1 cellular context compared by ENCODE assay signal in genomic region chr1:234960722-234961467, GRCh38.
TF ChIP-seq lines count a peak whose summit lies in the region.

No MANE protein-coding gene starts in this region.

TF ChIP-seq in HepG2, 621 proteins besides CTCF, POLR2A, EP300 and RAD21 (continued from another document and continues in another):
- TF ChIP-seq UBTF (CRISPR knock-in tag; IDR thresholded peaks at IDR 0.05) (peak; percentile 56), HIC2 (CRISPR knock-in tag; IDR thresholded peaks at IDR 0.05; ENCODE audit: low read depth) (peak; percentile 97), MYPOP (CRISPR knock-in tag; IDR thresholded peaks at IDR 0.05) (peak; percentile 33), PAWR (CRISPR knock-in tag; IDR thresholded peaks at IDR 0.05; ENCODE audit: borderline replicate concordance) (0 out of 2 replicates have a peak, but pooled peaks have one; percentile 28), RCOR2 (CRISPR knock-in tag; IDR thresholded peaks at IDR 0.05) (peak; percentile 28; the same call in 1 of the 2 replicates), ZNF879 (CRISPR knock-in tag; IDR thresholded peaks at IDR 0.05) (no peak), WIZ (CRISPR knock-in tag; IDR thresholded peaks at IDR 0.05) (no peak), RNF219 (CRISPR knock-in tag; IDR thresholded peaks at IDR 0.05) (no peak), ATF4 (CRISPR knock-in tag; IDR thresholded peaks at IDR 0.05) (peak in 1 of 2 experiments; percentile 90; a peak in 2 of 4 replicates), ZSCAN25 (CRISPR knock-in tag; IDR thresholded peaks at IDR 0.05) (peak; percentile 72; the same call in 1 of the 2 replicates), ZNF839 (CRISPR knock-in tag; IDR thresholded peaks at IDR 0.05; ENCODE audit: borderline replicate concordance) (0 out of 2 replicates have a peak, but pooled peaks have one; percentile 56), PCBP1 (IDR thresholded peaks at IDR 0.05; ENCODE audit: borderline replicate concordance, low read depth, low read length) (0 out of 2 replicates have a peak, but pooled peaks have one; percentile 36), ZNF296 (CRISPR knock-in tag; conservative IDR thresholded peaks at IDR 0.05) (no peak), ZKSCAN8 (CRISPR knock-in tag; IDR thresholded peaks at IDR 0.05; ENCODE audit: borderline replicate concordance) (peak; percentile 58; the same call in 1 of the 2 replicates), NFYB (CRISPR knock-in tag; IDR thresholded peaks at IDR 0.05) (no peak), PREB (CRISPR knock-in tag; IDR thresholded peaks at IDR 0.05) (no peak), NKX3-1 (CRISPR knock-in tag; IDR thresholded peaks at IDR 0.05) (peak; percentile 15; the same call in 1 of the 2 replicates), MBNL3 (CRISPR knock-in tag; conservative IDR thresholded peaks at IDR 0.05) (no peak), NBN (conservative IDR thresholded peaks at IDR 0.05) (no peak), SOX13 (IDR thresholded peaks at IDR 0.05) (peak; percentile 94), SOX13 (CRISPR knock-in tag; conservative IDR thresholded peaks at IDR 0.05 in 1 of 2, IDR thresholded peaks at IDR 0.05 in 1 of 2) (peak in 1 of 2 experiments; percentile 97; a peak in 2 of 4 replicates), SMARCC2 (IDR thresholded peaks at IDR 0.05) (0 out of 2 replicates have a peak, but pooled peaks have one; percentile 20), PPARG (CRISPR knock-in tag; conservative IDR thresholded peaks at IDR 0.05) (peak; percentile 88), ZMAT5 (CRISPR knock-in tag; IDR thresholded peaks at IDR 0.05; ENCODE audit: borderline replicate concordance, low read depth) (no peak), RORA (CRISPR knock-in tag; IDR thresholded peaks at IDR 0.05) (no peak), ZBTB46 (CRISPR knock-in tag; IDR thresholded peaks at IDR 0.05; ENCODE audit: borderline replicate concordance) (peak; percentile 96; the same call in 1 of the 2 replicates), ZNF292 (CRISPR knock-in tag; IDR thresholded peaks at IDR 0.05; ENCODE audit: borderline replicate concordance, low read depth) (peak; percentile 61; the same call in 1 of the 2 replicates), ZNF362 (CRISPR knock-in tag; IDR thresholded peaks at IDR 0.05; ENCODE audit: borderline replicate concordance) (peak; percentile 21), ZNF746 (CRISPR knock-in tag; IDR thresholded peaks at IDR 0.05) (peak; percentile 88), GABPB1 (CRISPR knock-in tag; IDR thresholded peaks at IDR 0.05) (peak; percentile 46), DMTF1 (CRISPR knock-in tag; IDR thresholded peaks at IDR 0.05) (no peak), ZBTB14 (CRISPR knock-in tag; IDR thresholded peaks at IDR 0.05) (peak; percentile 20; the same call in 1 of the 2 replicates), LBX2 (CRISPR knock-in tag; IDR thresholded peaks at IDR 0.05; ENCODE audit: borderline replicate concordance) (0 out of 2 replicates have a peak, but pooled peaks have one; percentile 48), CBX2 (IDR thresholded peaks at IDR 0.05; ENCODE audit: low read depth, low read length) (no peak), CBX2 (CRISPR knock-in tag; IDR thresholded peaks at IDR 0.05; ENCODE audit: low read depth) (no peak), ZNF276 (CRISPR knock-in tag; IDR thresholded peaks at IDR 0.05; ENCODE audit: low read depth) (no peak; the same call in 1 of the 2 replicates), HDAC6 (IDR thresholded peaks at IDR 0.05; ENCODE audit: low read depth, low read length) (no peak), FIP1L1 (IDR thresholded peaks at IDR 0.05; ENCODE audit: borderline replicate concordance, insufficient read depth, low read depth, low read length) (no peak), HMGA1 (CRISPR knock-in tag; conservative IDR thresholded peaks at IDR 0.05) (no peak), PHF21A (CRISPR knock-in tag; IDR thresholded peaks at IDR 0.05) (peak; percentile 96), U2AF2 (IDR thresholded peaks at IDR 0.05; ENCODE audit: low read depth, low read length) (0 out of 2 replicates have a peak, but pooled peaks have one; percentile 30)
